ENCODE assay signal across 26 cellular contexts in genomic region chr13:78215458-78215857, GRCh38.
"Had no signal": no experiment of that assay in that cellular context is flagged by ENCODE, and none has a peak within 500 bp of the region (broad histone marks: within the 10 kb centered on the region; RNA-seq: fewer than 3 reads in every experiment).

No MANE protein-coding gene starts in this region.

- H2AFZ ChIP-seq: hepatocyte had no signal

- H3K27ac Mint-ChIP-seq: dendritic cell treated with granulocyte-macrophage colony-stimulating factor and Interleukin-4, amounts not matched to agents 40 ng/mL and 50 ng/mL, for 4 days; effector memory CD8-positive, alpha-beta T cell; endodermal cell had no signal

- H3K9me3 Mint-ChIP-seq: dendritic cell treated with granulocyte-macrophage colony-stimulating factor and Interleukin-4, amounts not matched to agents 40 ng/mL and 50 ng/mL, for 4 days; effector memory CD8-positive, alpha-beta T cell; endodermal cell had no signal

- H3K9me3 ChIP-seq: esophagus muscularis mucosa, esophagus squamous epithelium, gastrocnemius medialis, gastroesophageal sphincter, heart left ventricle, heart right ventricle had no signal

- H3K27me3 ChIP-seq: esophagus muscularis mucosa, esophagus squamous epithelium, foreskin keratinocyte, gastrocnemius medialis, gastroesophageal sphincter, hepatocyte had no signal

- DNase-seq: cortex of kidney; dermis blood vessel endothelial cell; dorsolateral prefrontal cortex; effector CD4-positive, alpha-beta T cell; effector CD8-positive, alpha-beta T cell; effector memory CD4-positive, alpha-beta T cell; effector memory CD8-positive, alpha-beta T cell; endodermal cell; erythroblast; esophagus squamous epithelium; foreskin fibroblast; foreskin keratinocyte; foreskin melanocyte; gastrocnemius medialis; glutamatergic neuron; head of caudate nucleus; heart left ventricle; heart right ventricle; hippocampal formation had no signal

- H3K4me2 ChIP-seq: hepatocyte had no signal

- H3K79me2 ChIP-seq: hepatocyte had no signal

- H3K27ac ChIP-seq: coronary artery, dorsolateral prefrontal cortex, epithelial cell of prostate, esophagus muscularis mucosa, esophagus squamous epithelium, foreskin keratinocyte, gastrocnemius medialis, gastroesophageal sphincter, heart left ventricle, heart right ventricle, hepatocyte had no signal

- ATAC-seq: effector memory CD8-positive, alpha-beta T cell; esophagus mucosa; foreskin keratinocyte; gastrocnemius medialis; gastroesophageal sphincter; heart left ventricle; heart right ventricle had no signal

- H3K4me3 ChIP-seq: coronary artery, dorsolateral prefrontal cortex, esophagus muscularis mucosa, esophagus squamous epithelium, gastrocnemius medialis, gastroesophageal sphincter, heart left ventricle, heart right ventricle, hepatocyte had no signal

- H3K4me3 Mint-ChIP-seq: dendritic cell treated with granulocyte-macrophage colony-stimulating factor and Interleukin-4, amounts not matched to agents 40 ng/mL and 50 ng/mL, for 4 days; effector memory CD8-positive, alpha-beta T cell; endodermal cell had no signal

- H3K27me3 Mint-ChIP-seq: dendritic cell treated with granulocyte-macrophage colony-stimulating factor and Interleukin-4, amounts not matched to agents 40 ng/mL and 50 ng/mL, for 4 days; effector memory CD8-positive, alpha-beta T cell had no signal

- H3K4me1 ChIP-seq: esophagus muscularis mucosa, esophagus squamous epithelium, foreskin keratinocyte, gastrocnemius medialis, gastroesophageal sphincter, heart left ventricle, heart right ventricle had no signal

- H3K36me3 ChIP-seq: esophagus muscularis mucosa, esophagus squamous epithelium, gastrocnemius medialis, gastroesophageal sphincter, heart left ventricle, heart right ventricle had no signal
